In the genomic region with DNA sequence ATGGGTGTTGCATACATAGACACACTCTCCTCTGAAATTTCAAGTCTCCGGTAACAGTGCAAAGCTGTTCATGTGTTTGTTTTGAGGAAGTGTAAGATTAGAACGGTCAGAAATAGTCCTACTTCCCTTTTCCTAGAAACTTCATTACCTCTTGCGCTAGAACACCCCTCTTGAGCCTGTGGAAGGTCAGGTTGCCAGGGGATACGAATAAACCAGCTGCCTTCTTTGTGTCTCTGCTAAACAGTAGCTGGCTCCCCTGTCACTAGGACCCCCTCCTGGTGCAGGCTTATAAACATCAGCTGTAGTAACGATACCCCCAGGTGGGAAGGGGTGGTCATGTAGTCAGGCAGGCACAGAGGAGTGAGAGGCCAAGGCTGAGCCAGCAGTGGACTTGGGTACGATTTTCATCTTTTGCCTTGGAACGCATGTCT, we compare ENCODE assay signal across 9 cellular contexts.
DNase-seq lines count a peak whose midpoint lies in the region; ATAC-seq and TF ChIP-seq lines count a peak whose summit lies in the region.
"Had no signal": no experiment of that assay in that cellular context is flagged by ENCODE, and none has a peak within 500 bp of the region (broad histone marks: within the 10 kb centered on the region; RNA-seq: fewer than 3 reads in every experiment).

No MANE protein-coding gene starts in this region.

- no peak overlapping the region for H3K27ac Mint-ChIP-seq in natural killer cell treated with Interleukin-12 subunit alpha and Interleukin-12 subunit beta and Interleukin-15 and Interleukin-18, amount 100 ng/mL, for 72 hours
- no peak overlapping the region for H3K27ac Mint-ChIP-seq in MCF 10A (ENCODE audit: low read depth, unreplicated experiment)

- no TSS peak for BruUV-seq in MCF 10A (replicated peaks; lab: Mats Ljungman, UMichigan)

- H3K4me2 ChIP-seq in BLaER1: peak overlapping the region; percentile 88

- ATAC-seq in GM21367 (IDR thresholded peaks at IDR 0.05; ENCODE audit: unreplicated experiment) (peak; percentile 53), HG03565 (IDR thresholded peaks at IDR 0.05; ENCODE audit: unreplicated experiment) (peak; percentile 43), gastroesophageal sphincter (peak; percentile 42)
- ATAC-seq in natural killer cell treated with Interleukin-12 subunit alpha and Interleukin-12 subunit beta and Interleukin-15 and Interleukin-18, amount 100 ng/mL, for 72 hours: no peak

- TF ChIP-seq POLR2A in gastroesophageal sphincter (IDR thresholded peaks at IDR 0.05): no peak

- TF ChIP-seq CTCF in gastroesophageal sphincter (IDR thresholded peaks at IDR 0.05) (no peak), GM10266 (IDR thresholded peaks at IDR 0.05; ENCODE audit: control insufficient read depth, insufficient read depth, low read depth, missing control alignments) (no peak), MCF 10A (IDR thresholded peaks at IDR 0.05; ENCODE audit: unreplicated experiment) (no peak)

- no peak overlapping the region for H3K4me3 Mint-ChIP-seq in natural killer cell treated with Interleukin-12 subunit alpha and Interleukin-12 subunit beta and Interleukin-15 and Interleukin-18, amount 100 ng/mL, for 72 hours
- no peak overlapping the region for H3K4me3 Mint-ChIP-seq in MCF 10A (ENCODE audit: unreplicated experiment)

- H3K36me3 Mint-ChIP-seq in natural killer cell treated with Interleukin-12 subunit alpha and Interleukin-12 subunit beta and Interleukin-15 and Interleukin-18, amount 100 ng/mL, for 72 hours: no peaks in the 10 kb centered on the region
- no peaks in the 10 kb centered on the region for H3K36me3 Mint-ChIP-seq in MCF 10A (ENCODE audit: insufficient read depth, unreplicated experiment)

- no peaks in the 10 kb centered on the region for H3K27me3 Mint-ChIP-seq in natural killer cell treated with Interleukin-12 subunit alpha and Interleukin-12 subunit beta and Interleukin-15 and Interleukin-18, amount 100 ng/mL, for 72 hours
- no peaks in the 10 kb centered on the region for H3K27me3 Mint-ChIP-seq in MCF 10A (ENCODE audit: insufficient read depth, unreplicated experiment)

- 36 to 42% methylated on average over 4 to 5 of the region's 7 CpGs for WGBS in gastroesophageal sphincter (ENCODE audit: low coverage in 1 of 2), 2 donors

- no peak for TF ChIP-seq EP300 in gastroesophageal sphincter (IDR thresholded peaks at IDR 0.05)

- intact Hi-C loops in MCF 10A (cut with micrococcal nuclease): no loop called here

- H3K27me3 ChIP-seq in BLaER1 (no peaks in the 10 kb centered on the region), gastroesophageal sphincter (no peaks in the 10 kb centered on the region)

- peaks cover 33 to 37% of the 10 kb centered on the region in 2 donors for H3K4me1 Mint-ChIP-seq in natural killer cell treated with Interleukin-12 subunit alpha and Interleukin-12 subunit beta and Interleukin-15 and Interleukin-18, amount 100 ng/mL, for 72 hours (ENCODE audit: low read depth in 2 of 2)
- H3K4me1 Mint-ChIP-seq in MCF 10A (ENCODE audit: insufficient read depth, unreplicated experiment): no peaks in the 10 kb centered on the region

- H3K9me3 Mint-ChIP-seq in natural killer cell treated with Interleukin-12 subunit alpha and Interleukin-12 subunit beta and Interleukin-15 and Interleukin-18, amount 100 ng/mL, for 72 hours: no peaks in the 10 kb centered on the region
- H3K9me3 Mint-ChIP-seq in MCF 10A (ENCODE audit: unreplicated experiment): peaks cover 13% of the 10 kb centered on the region

- POLR2A ChIA-PET in MCF 10A (lab: Yijun Ruan, JAX): interaction anchor here (0.6 kb wide), 1 partner anchor 1083 kb away, joined by 3 read pairs; no protein-coding TSS in a partner anchor

- H3K4me3 ChIP-seq in BLaER1 (no peak overlapping the region), gastroesophageal sphincter (no peak overlapping the region)

- H3K9me3 ChIP-seq in BLaER1: no peaks in the 10 kb centered on the region
- no peaks in the 10 kb centered on the region for H3K9me3 ChIP-seq in gastroesophageal sphincter

- H3K9ac ChIP-seq in BLaER1: peak overlapping the region; percentile 49

- peaks cover 99% of the 10 kb centered on the region for H3K4me1 ChIP-seq in BLaER1
- H3K4me1 ChIP-seq in gastroesophageal sphincter: peaks cover 0 to 61% (median 12%) of the 10 kb centered on the region in 3 donors

- peaks cover 42% of the 10 kb centered on the region for H4K20me1 ChIP-seq in BLaER1

- no peak for DNase-seq in cerebellar cortex (ENCODE audit: low spot score)
- no peak for DNase-seq in GM10266 (ENCODE audit: extremely low spot score)
- DNase-seq in natural killer cell treated with Interleukin-12 subunit alpha and Interleukin-12 subunit beta and Interleukin-15 and Interleukin-18, amount 100 ng/mL, for 72 hours (ENCODE audit: low spot score): no peak
- no peak for DNase-seq in MCF 10A (ENCODE audit: unreplicated experiment)
- DNase-seq: NCI-H187 treated with DMSO at 0.1 percent for 48 hours had no signal

- CTCF ChIA-PET in MCF 10A (lab: Yijun Ruan, JAX): no interaction called here

- peak overlapping the region; percentile 38 for H3K27ac ChIP-seq in BLaER1
- H3K27ac ChIP-seq in gastroesophageal sphincter: peak overlapping the region in 1 of 4 donors; percentile 44

- H3K36me3 ChIP-seq in BLaER1 (peaks cover 25% of the 10 kb centered on the region), gastroesophageal sphincter (no peaks in the 10 kb centered on the region)

Comparison
In these comparisons a context has a peak if more than half of its experiments do, and no peak if none do; other contexts are left out.
1. ATAC-seq: peak in GM21367 (single experiment), HG03565 (single experiment) and gastroesophageal sphincter (single experiment); none in natural killer cell treated with Interleukin-12 subunit alpha and Interleukin-12 subunit beta and Interleukin-15 and Interleukin-18, amount 100 ng/mL, for 72 hours (0 of 2).